ENCODE assay signal across 1 cellular context in the genomic region with DNA sequence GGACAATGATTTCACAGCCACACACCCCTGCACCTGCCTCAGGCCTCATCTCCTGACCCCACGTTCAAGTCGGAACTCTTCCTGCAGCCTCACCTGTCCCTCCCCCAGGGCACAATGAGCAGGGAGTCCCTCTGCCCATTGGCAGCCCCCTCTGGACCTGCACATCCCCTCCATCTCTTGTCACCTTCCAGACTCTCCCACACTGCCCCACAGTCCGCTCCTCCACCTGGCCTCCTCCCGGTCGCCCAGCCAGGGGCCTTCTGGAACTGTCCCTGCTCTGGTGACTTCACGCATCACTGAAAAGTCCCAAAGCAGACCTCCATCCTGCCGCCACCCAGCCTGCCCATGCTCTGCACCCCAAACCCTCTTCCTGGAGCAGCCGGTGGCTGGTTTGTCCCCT.
TF ChIP-seq lines count a peak whose summit lies in the region.

No MANE protein-coding gene starts in this region.

TF ChIP-seq in K562, 482 proteins besides CTCF, POLR2A, EP300 and RAD21:
- TF ChIP-seq RBFOX2 (IDR thresholded peaks at IDR 0.05; ENCODE audit: low read depth, low read length): peak; percentile 20; the same call in 1 of the 2 replicates
- no peak for TF ChIP-seq RBM25 (IDR thresholded peaks at IDR 0.05; ENCODE audit: low read depth, low read length, severe bottlenecking)
